Comparison of ENCODE assay signal across 24 cellular contexts in genomic region chr9:81823672-81824554, GRCh38.
DNase-seq lines count a peak whose midpoint lies in the region; ATAC-seq, FAIRE-seq and TF ChIP-seq lines count a peak whose summit lies in the region.
"Had no signal": no experiment of that assay in that cellular context is flagged by ENCODE, and none has a peak within 500 bp of the region (broad histone marks: within the 10 kb centered on the region; RNA-seq: fewer than 3 reads in every experiment).

No MANE protein-coding gene starts in this region.

- DNase-seq in NCI-H1417 (lab: John Stamatoyannopoulos, UW) (peak in 2 of 3 experiments; percentile 71 to 91), NCI-H1417 treated with DMSO at 0.1 percent for 48 hours (lab: John Stamatoyannopoulos, UW) (no peak), K562 (ENCODE audit: extremely low read depth in 1 of 4, low spot score in 3 of 4) (peak in 2 of 4 experiments; percentile 9 to 13), left lung (no peak), testis (peak; percentile 41), mucosa of descending colon (no peak), GM20000 (ENCODE audit: low spot score) (no peak)
- DNase-seq: activated CD4-positive, alpha-beta T cell treated with anti-CD3 and anti-CD28 coated beads, Interleukin-2, amount 10 ng/mL, durations not matched to agents 7 days and 5 days; activated CD8-positive, alpha-beta memory T cell treated with anti-CD3 and anti-CD28 coated beads, Interleukin-2, amount 50 U/mL, for 48 hours; activated gamma-delta T cell treated with Interleukin-2 at 50 U/mL for 16 hours; effector memory CD4-positive, alpha-beta T cell; MM.1S; NCI-H187; NCI-H526 treated with DMSO at 0.1 percent for 48 hours; pancreas; SHP77 treated with DMSO at 0.1 percent for 48 hours; T-helper 1 cell had no signal

- no TSS peak for BruUV-seq in K562 (replicated peaks; lab: Mats Ljungman, UMichigan)

- WGBS in K562 (ENCODE audit: insufficient coverage, low coverage, missing lambda C conversion rate): 0% methylated on average over 6 of the region's 11 CpGs
- 63 to 77% methylated on average over 11 of the region's 11 CpGs for WGBS in testis, 2 donors

- CTCF ChIA-PET in K562 (lab: Yijun Ruan, JAX; ENCODE audit: low intra/inter-chr PET ratio): no interaction called here

- no peaks in the 10 kb centered on the region for H3K4me1 ChIP-seq in K562 (replicated peaks in 1 of 2; ENCODE audit: control insufficient read depth in 2 of 2, insufficient read depth in 2 of 2, low read length in 2 of 2)
- peaks cover 0 to 3% of the 10 kb centered on the region in 2 donors for H3K4me1 ChIP-seq in left lung
- no peaks in the 10 kb centered on the region for H3K4me1 ChIP-seq in testis
- H3K4me1 ChIP-seq in mucosa of descending colon (ENCODE audit: low read depth): no peaks in the 10 kb centered on the region
- H3K4me1 ChIP-seq: HAP-1, pancreas had no signal

- no peak for TF ChIP-seq EP300 in K562 (IDR thresholded peaks at IDR 0.05; ENCODE audit: low read length)

- TF ChIP-seq POLR2A in K562 (conservative IDR thresholded peaks at IDR 0.05) (no peak), testis (IDR thresholded peaks at IDR 0.05) (no peak)

- H3K79me2 ChIP-seq in K562 (ENCODE audit: control insufficient read depth, insufficient read depth, low read length): no peaks in the 10 kb centered on the region

- TF ChIP-seq CTCF in K562 (IDR thresholded peaks at IDR 0.05 in 2 of 3, conservative IDR thresholded peaks at IDR 0.05 in 1 of 3; ENCODE audit: insufficient read depth in 2 of 3, low read depth in 1 of 3, low read length in 3 of 3) (no peak), left lung (IDR thresholded peaks at IDR 0.05) (no peak), testis (IDR thresholded peaks at IDR 0.05) (no peak), mucosa of descending colon (IDR thresholded peaks at IDR 0.05) (no peak), GM20000 (IDR thresholded peaks at IDR 0.05; ENCODE audit: extremely low read depth, missing control alignments) (no peak)

- no peak for FAIRE-seq in K562 (lab: Jason Lieb, UNC)
- FAIRE-seq: GM12892, pancreas, urothelium cell line had no signal

- H3K9me3 ChIP-seq in K562 (replicated peaks; ENCODE audit: control insufficient read depth, insufficient read depth, low read depth, low read length) (no peaks in the 10 kb centered on the region), left lung (no peaks in the 10 kb centered on the region), testis (no peaks in the 10 kb centered on the region), mucosa of descending colon (no peaks in the 10 kb centered on the region)
- H3K9me3 ChIP-seq: BLaER1 treated with 17β-estradiol and CSF1 and Interleukin-3, amounts not matched to agents 10 nM and 100 nM; HAP-1; pancreas had no signal

- H3K4me3 ChIP-seq in K562 (no peak overlapping the region), left lung (no peak overlapping the region), testis (no peak overlapping the region), mucosa of descending colon (no peak overlapping the region)
- H3K4me3 ChIP-seq: BLaER1 treated with 17β-estradiol and CSF1 and Interleukin-3, amounts not matched to agents 10 nM and 100 nM; HAP-1; lung; pancreas had no signal

- intact Hi-C loops in K562 (cut with micrococcal nuclease) (no loop called here), left lung (cut with DNase I) (no loop called here), testis (cut with DNase I; ENCODE audit: low total_unique reads) (no loop called here), mucosa of descending colon (cut with DNase I, micrococcal nuclease) (no loop called here)

- POLR2A ChIA-PET in K562 (lab: Yijun Ruan, JAX): no interaction called here

- H3K27me3 ChIP-seq in K562 (ENCODE audit: control insufficient read depth in 2 of 2, insufficient read depth in 2 of 2, low read length in 2 of 2) (no peaks in the 10 kb centered on the region), left lung (no peaks in the 10 kb centered on the region), testis (no peaks in the 10 kb centered on the region)
- H3K27me3 ChIP-seq: BLaER1 treated with 17β-estradiol and CSF1 and Interleukin-3, amounts not matched to agents 10 nM and 100 nM; pancreas had no signal

- no peak overlapping the region for H2AFZ ChIP-seq in K562 (ENCODE audit: low read depth, low read length)

- H3K27ac ChIP-seq in K562 (ENCODE audit: extremely low read depth, low read depth, low read length) (no peak overlapping the region), left lung (no peak overlapping the region), testis (no peak overlapping the region)
- H3K27ac ChIP-seq: 22Rv1; BLaER1 treated with 17β-estradiol and CSF1 and Interleukin-3, amounts not matched to agents 10 nM and 100 nM; pancreas had no signal

- H3K9ac ChIP-seq in K562 (ENCODE audit: insufficient read depth in 1 of 2, low read depth in 2 of 2, low read length in 2 of 2): no peak overlapping the region
- H3K9ac ChIP-seq: BLaER1 treated with 17β-estradiol and CSF1 and Interleukin-3, amounts not matched to agents 10 nM and 100 nM had no signal

- in situ Hi-C loops in K562 (cut with MboI): no loop called here

- no peaks in the 10 kb centered on the region for H3K9me1 ChIP-seq in K562 (ENCODE audit: control insufficient read depth, insufficient read depth, low read length)

- H4K20me1 ChIP-seq in K562 (replicated peaks; ENCODE audit: control insufficient read depth, insufficient read depth, low read length): no peaks in the 10 kb centered on the region
- H4K20me1 ChIP-seq: BLaER1 treated with 17β-estradiol and CSF1 and Interleukin-3, amounts not matched to agents 10 nM and 100 nM had no signal

- H3K4me2 ChIP-seq in K562 (ENCODE audit: insufficient read depth, low read length): no peak overlapping the region
- H3K4me2 ChIP-seq: BLaER1 treated with 17β-estradiol and CSF1 and Interleukin-3, amounts not matched to agents 10 nM and 100 nM had no signal

- ATAC-seq in K562 (no peak), left lung (peak; percentile 27), mucosa of descending colon (no peak), GM21360 (IDR thresholded peaks at IDR 0.05; ENCODE audit: unreplicated experiment) (no peak)
- ATAC-seq: pancreas had no signal

- no peak for TF ChIP-seq RAD21 in K562 (CRISPR knock-in tag; conservative IDR thresholded peaks at IDR 0.05 in 1 of 2, IDR thresholded peaks at IDR 0.05 in 1 of 2)

- H3K36me3 ChIP-seq in K562 (ENCODE audit: control insufficient read depth, insufficient read depth, low read length) (no peaks in the 10 kb centered on the region), left lung (no peaks in the 10 kb centered on the region), testis (ENCODE audit: low read depth, missing control alignments) (no peaks in the 10 kb centered on the region), mucosa of descending colon (ENCODE audit: low read depth) (no peaks in the 10 kb centered on the region)
- H3K36me3 ChIP-seq: BLaER1 treated with 17β-estradiol and CSF1 and Interleukin-3, amounts not matched to agents 10 nM and 100 nM; HAP-1; pancreas had no signal

TF ChIP-seq in K562, 482 proteins besides CTCF, POLR2A, EP300 and RAD21 (continues in another document):
- no peak for TF ChIP-seq TEAD4 (IDR thresholded peaks at IDR 0.05; ENCODE audit: low read length)
- no peak for TF ChIP-seq TEAD4 (CRISPR knock-in tag; IDR thresholded peaks at IDR 0.05; ENCODE audit: borderline replicate concordance)
- no peak for TF ChIP-seq HDAC8 (tag; IDR thresholded peaks at IDR 0.05)
- TF ChIP-seq JUNB (CRISPR knock-in tag; conservative IDR thresholded peaks at IDR 0.05): no peak
- TF ChIP-seq ZKSCAN1 (IDR thresholded peaks at IDR 0.05; ENCODE audit: low read depth, low read length): no peak
- no peak for TF ChIP-seq ZFP1 (CRISPR knock-in tag; IDR thresholded peaks at IDR 0.05)
- no peak for TF ChIP-seq ADNP (tag; IDR thresholded peaks at IDR 0.05)
- TF ChIP-seq FIP1L1 (IDR thresholded peaks at IDR 0.05; ENCODE audit: low read depth, low read length, poor library complexity, severe bottlenecking): no peak
- TF ChIP-seq IRF9 (tag; IDR thresholded peaks at IDR 0.05): no peak
- TF ChIP-seq TFE3 (CRISPR knock-in tag; IDR thresholded peaks at IDR 0.05): peak; percentile 81
- peak; percentile 29; the same call in 1 of the 2 replicates for TF ChIP-seq RAD51 (IDR thresholded peaks at IDR 0.05; ENCODE audit: borderline replicate concordance, low read depth)
- TF ChIP-seq GTF2F1 (IDR thresholded peaks at IDR 0.05; ENCODE audit: low read depth, low read length): no peak
- no peak for TF ChIP-seq POLR2G (IDR thresholded peaks at IDR 0.05; ENCODE audit: low read depth, low read length)
- TF ChIP-seq STAT5B (CRISPR knock-in tag; IDR thresholded peaks at IDR 0.05): no peak

Comparison
In these comparisons a context has a peak if more than half of its experiments do, and no peak if none do; other contexts are left out.
1. DNase-seq: peak in NCI-H1417 (2 of 3) and testis (single experiment); none in NCI-H1417 treated with DMSO at 0.1 percent for 48 hours (single experiment), left lung (0 of 2), mucosa of descending colon (0 of 3) and GM20000 (single experiment).